In the genomic region with DNA sequence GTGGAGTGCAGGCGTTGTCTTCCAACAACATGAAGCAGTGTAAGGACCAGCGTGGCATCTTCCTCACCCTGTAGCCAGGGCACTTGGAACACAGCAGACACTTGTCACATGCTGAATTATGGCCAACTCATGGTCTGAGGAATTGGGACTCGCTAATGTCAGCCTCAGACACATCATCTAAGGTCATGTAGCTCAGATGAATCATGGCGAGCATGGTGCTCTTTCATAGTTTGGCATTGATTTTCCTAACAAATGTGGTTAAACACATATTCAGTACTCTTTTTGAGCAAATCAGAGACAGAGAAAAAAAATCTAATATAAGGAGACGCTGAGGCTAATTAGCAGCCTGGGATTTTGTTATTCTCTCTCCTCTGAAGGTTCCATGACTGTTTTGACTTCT, we compare ENCODE assay signal across 15 cellular contexts.
"Had no signal": no experiment of that assay in that cellular context is flagged by ENCODE, and none has a peak within 500 bp of the region (broad histone marks: within the 10 kb centered on the region; RNA-seq: fewer than 3 reads in every experiment).

No MANE protein-coding gene starts in this region.

- H3K36me3 ChIP-seq: esophagus squamous epithelium, gastrocnemius medialis, heart right ventricle, lower lobe of right lung, prostate gland, thyroid gland had no signal

- H3K4me3 ChIP-seq: esophagus squamous epithelium, gastrocnemius medialis, heart right ventricle, lower lobe of right lung, prostate gland, thyroid gland had no signal

- H3K9me3 ChIP-seq: esophagus squamous epithelium, gastrocnemius medialis, heart right ventricle, lower lobe of right lung, prostate gland, thyroid gland had no signal

- H3K27me3 ChIP-seq: esophagus squamous epithelium, gastrocnemius medialis, thyroid gland had no signal

- H3K4me1 ChIP-seq: esophagus squamous epithelium, gastrocnemius medialis, heart right ventricle, lower lobe of right lung, prostate gland, thyroid gland had no signal

- DNase-seq: activated B cell treated with CpG ODN at 0.5 μM for 24 hours; activated CD4-positive, alpha-beta T cell treated with anti-CD3 and anti-CD28 coated beads, Interleukin-2, amount 50 U/mL, for 1 hour; activated CD8-positive, alpha-beta memory T cell treated with anti-CD3 and anti-CD28 coated beads for 24 hours; activated naive CD8-positive, alpha-beta T cell treated with anti-CD3 and anti-CD28 coated beads for 36 hours; cortex of kidney; effector CD4-positive, alpha-beta T cell; esophagus squamous epithelium; gastrocnemius medialis; heart right ventricle; left cardiac atrium; lower lobe of right lung; thyroid gland had no signal

- H3K27ac ChIP-seq: esophagus squamous epithelium, gastrocnemius medialis, heart right ventricle, lower lobe of right lung, prostate gland, thyroid gland had no signal

- ATAC-seq: gastrocnemius medialis; heart right ventricle; left cardiac atrium; lower lobe of right lung; sciatic nerve; stimulated activated effector memory CD8-positive, alpha-beta T cell treated with anti-CD3 and anti-CD28 coated beads, Interleukin-12 subunit alpha, Interleukin-12 subunit beta, amount 100 ng/mL, for 72 hours had no signal
